In the genomic region with DNA sequence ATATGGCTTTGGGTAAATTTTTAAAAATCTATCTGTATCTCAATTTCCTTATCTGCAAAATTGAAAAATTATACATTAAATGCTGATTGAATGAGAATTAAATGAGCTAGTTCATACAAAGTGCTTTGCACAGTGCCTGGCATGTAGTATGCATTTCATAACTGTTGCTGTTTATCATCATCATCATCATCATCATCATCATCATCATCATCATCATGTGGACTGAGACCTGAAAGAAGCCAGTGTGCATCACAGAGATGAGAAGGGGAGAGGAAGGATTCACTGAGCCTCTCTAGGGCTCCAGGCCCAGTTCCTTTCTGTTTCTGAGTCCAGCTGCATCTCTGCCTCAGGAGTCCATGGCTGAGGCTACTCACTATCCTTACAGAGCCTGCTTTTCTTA, we compare ENCODE assay signal across 24 cellular contexts. TPM values are rescaled to one million over a fixed set of nuclear protein-coding genes. Genes with fewer than 3 reads are reported as not detected.
"Had no signal": no experiment of that assay in that cellular context is flagged by ENCODE, and none has a peak within 500 bp of the region (broad histone marks: within the 10 kb centered on the region; RNA-seq: fewer than 3 reads in every experiment).

No MANE protein-coding gene starts in this region.

- H3K4me3 ChIP-seq: MG63, SJSA1, SK-N-MC had no signal

- H3K27me3 ChIP-seq: MG63, SJSA1 had no signal

- H3K27ac ChIP-seq: SJSA1, SK-N-MC had no signal

- H3K36me3 ChIP-seq: MG63, SJSA1 had no signal

- H3K4me1 ChIP-seq: SJSA1 had no signal

- DNase-seq: IMR-90, Karpas-422, KG1, MG63, NCI-H1092, NCI-H1105 treated with DMSO at 0.1 percent for 48 hours, NCI-H1417 treated with DMSO at 0.1 percent for 48 hours, NCI-H146, NCI-H1694 treated with DMSO at 0.1 percent for 48 hours, NCI-H1930, NCI-H2081, NCI-H2107, NCI-H2227 treated with DMSO at 0.1 percent for 48 hours, NCI-H510A, NCI-H524 treated with DMSO at 0.1 percent for 48 hours, NCI-H69, NCI-H774, Right ventricle myocardium superior, RPMI8226, SIG-M5 had no signal

- FAIRE-seq: RCC 7860 had no signal

- H3K9me3 ChIP-seq: MG63, SJSA1 had no signal

RNA-seq across cellular contexts. Expression of a gene that starts 45.4 kb away (rescaled TPM):
- total RNA-seq: HT-29, IMR-90, Right ventricle myocardium superior, SJSA1 had no signal
- polyA plus RNA-seq: IMR-90 had no signal
